In the genomic region with DNA sequence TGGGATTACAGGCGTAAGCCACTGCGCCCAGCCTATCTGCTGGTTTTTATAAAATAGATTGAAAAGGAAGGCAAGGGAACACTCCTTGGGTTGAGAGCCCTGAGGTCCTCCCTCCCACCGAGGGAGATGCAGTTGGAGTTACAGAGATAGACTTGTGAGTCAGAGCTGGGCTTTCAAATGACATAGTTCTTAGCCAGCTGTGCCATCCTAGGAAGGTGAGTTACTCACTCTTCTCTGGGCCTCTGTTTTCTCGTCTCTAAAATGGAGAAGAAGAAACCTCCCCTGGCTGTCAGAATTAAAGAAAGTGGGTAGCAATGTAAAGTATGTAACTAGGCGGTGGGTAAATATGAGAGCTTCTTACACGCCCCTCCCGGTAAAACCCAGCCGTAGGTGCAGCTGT, we compare ENCODE assay signal across 18 cellular contexts. TPM values are rescaled to one million over a fixed set of nuclear protein-coding genes. Genes with fewer than 3 reads are reported as not detected.
DNase-seq lines count a peak whose midpoint lies in the region; TF ChIP-seq lines count a peak whose summit lies in the region.
"Had no signal": no experiment of that assay in that cellular context is flagged by ENCODE, and none has a peak within 500 bp of the region (broad histone marks: within the 10 kb centered on the region; RNA-seq: fewer than 3 reads in every experiment).

No MANE protein-coding gene starts in this region.

- intact Hi-C loops in mammary epithelial cell (cut with micrococcal nuclease) = no loop called here

- dilution Hi-C loops in mammary epithelial cell (cut with HindIII; ENCODE audit: low sequenced_read_pairs) = no loop called here

- H3K4me3 Mint-ChIP-seq in HFFc6 = peak overlapping the region; percentile 53; the same call in 1 of the 2 replicates
- no peak overlapping the region for H3K4me3 Mint-ChIP-seq in chondrocyte (ENCODE audit: unreplicated experiment)
- H3K4me3 Mint-ChIP-seq: stimulated activated naive CD8-positive, alpha-beta T cell treated with anti-CD3 and anti-CD28 coated beads, Interleukin-15, Interleukin-2, amounts not matched to agents 100 ng/mL and 50 ng/mL, for 24 hours; T-helper 2 cell treated with Interferon-gamma antibody and Interleukin-4, amounts not matched to agents 5 μg/mL and 100 μg/mL, for 36 hours had no signal

- no peaks in the 10 kb centered on the region for H3K36me3 ChIP-seq in mammary epithelial cell (ENCODE audit: insufficient read depth, low read length)
- H3K36me3 ChIP-seq: prostate gland had no signal

- no TSS peak for BruUV-seq in mammary epithelial cell (replicated peaks; lab: Mats Ljungman, UMichigan)

- no peaks in the 10 kb centered on the region for H3K79me2 ChIP-seq in mammary epithelial cell (ENCODE audit: insufficient read depth, low read length)

- H2AFZ ChIP-seq in mammary epithelial cell (ENCODE audit: low read depth, low read length) = no peak overlapping the region

- DNase-seq in AG10803 (ENCODE audit: low read depth) (peak; percentile 56), HFFc6 (peak; percentile 67), mammary epithelial cell (peak; percentile 47), myocyte (ENCODE audit: low read depth) (peak; percentile 90), chondrocyte (ENCODE audit: low spot score) (no peak), NCI-H510A (lab: John Stamatoyannopoulos, UW) (no peak), NCI-H2081 treated with DMSO at 0.1 percent for 48 hours (lab: John Stamatoyannopoulos, UW) (no peak)
- DNase-seq in stimulated activated CD4-positive, alpha-beta T cell treated with anti-CD3 and anti-CD28 coated beads, Interleukin-2, amount 100 ng/mL, for 48 hours = no peak
- DNase-seq: activated CD4-positive, alpha-beta T cell treated with anti-CD3 and anti-CD28 coated beads, Interleukin-2, amount 50 U/mL, for 1 hour; NCI-H1048; NCI-H446; RPMI8226; stimulated activated CD4-positive, alpha-beta T cell treated with anti-CD3 and anti-CD28 coated beads, Interleukin-4, amount 100 ng/mL, for 24 hours had no signal

- CTCF ChIA-PET in mammary epithelial cell (lab: Charles Lee; ENCODE audit: low non-redundant PET) = no interaction called here

- peaks cover 6% of the 10 kb centered on the region for H3K4me1 ChIP-seq in mammary epithelial cell (ENCODE audit: insufficient read depth, low read length)

- no peak overlapping the region for H3K27ac ChIP-seq in mammary epithelial cell (ENCODE audit: insufficient read depth, low read depth, low read length)
- H3K27ac ChIP-seq: C4-2B, prostate gland had no signal

- 93% methylated on average over 8 of the region's 8 CpGs for WGBS in mammary epithelial cell (ENCODE audit: low coverage, missing lambda C conversion rate)

- H3K36me3 Mint-ChIP-seq in HFFc6 (ENCODE audit: low read depth) = peaks cover 35% of the 10 kb centered on the region
- H3K36me3 Mint-ChIP-seq in chondrocyte (ENCODE audit: low read depth) = peaks cover 4% of the 10 kb centered on the region

- no peak overlapping the region for H3K4me2 ChIP-seq in mammary epithelial cell (ENCODE audit: insufficient read depth, low read depth, low read length)

- no peaks in the 10 kb centered on the region for H4K20me1 ChIP-seq in mammary epithelial cell (ENCODE audit: insufficient read depth, low read length)

- H3K4me3 ChIP-seq in AG10803 (ENCODE audit: low read length) (no peak overlapping the region), mammary epithelial cell (replicated peaks in 1 of 3; ENCODE audit: insufficient read depth in 1 of 3, low read depth in 2 of 3, low read length in 3 of 3) (no peak overlapping the region)
- H3K4me3 ChIP-seq: prostate gland had no signal

- H3K27me3 Mint-ChIP-seq in HFFc6 (ENCODE audit: insufficient read depth) (peaks cover 5% of the 10 kb centered on the region), chondrocyte (ENCODE audit: low read depth) (no peaks in the 10 kb centered on the region)

- TF ChIP-seq CTCF in AG10803 (conservative IDR thresholded peaks at IDR 0.05; ENCODE audit: low read length) = no peak
- no peak for TF ChIP-seq CTCF in HFFc6 (IDR thresholded peaks at IDR 0.05)
- TF ChIP-seq CTCF in mammary epithelial cell (conservative IDR thresholded peaks at IDR 0.05 in 1 of 2, IDR thresholded peaks at IDR 0.05 in 1 of 2; ENCODE audit: extremely low read depth in 1 of 2, insufficient read depth in 1 of 2, low read depth in 1 of 2, low read length in 2 of 2) = no peak
- TF ChIP-seq CTCF in chondrocyte (IDR thresholded peaks at IDR 0.05) = no peak

- in situ Hi-C loops in mammary epithelial cell (cut with MboI; ENCODE audit: low sequenced_read_pairs in 2 of 2) = no loop called here

- H3K4me1 Mint-ChIP-seq in HFFc6 (ENCODE audit: low read depth) (peaks cover 38% of the 10 kb centered on the region), chondrocyte (ENCODE audit: low read depth) (peaks cover 35% of the 10 kb centered on the region)

- H3K27me3 ChIP-seq in mammary epithelial cell (ENCODE audit: insufficient read depth, low read length) = peaks cover 21% of the 10 kb centered on the region

- H3K9me3 Mint-ChIP-seq in HFFc6 (peaks cover 6% of the 10 kb centered on the region; the same call in 1 of the 2 replicates), chondrocyte (ENCODE audit: low read depth) (peaks cover 7% of the 10 kb centered on the region)

- H3K9me3 ChIP-seq in mammary epithelial cell (replicated peaks; ENCODE audit: insufficient read depth, low read length) = no peaks in the 10 kb centered on the region
- H3K9me3 ChIP-seq: prostate gland had no signal

- H3K9ac ChIP-seq in mammary epithelial cell (ENCODE audit: insufficient read depth, low read length) = no peak overlapping the region

- peak overlapping the region; percentile 69 for H3K27ac Mint-ChIP-seq in HFFc6
- H3K27ac Mint-ChIP-seq in chondrocyte (ENCODE audit: unreplicated experiment) = no peak overlapping the region
- H3K27ac Mint-ChIP-seq: stimulated activated naive CD8-positive, alpha-beta T cell treated with anti-CD3 and anti-CD28 coated beads, Interleukin-15, Interleukin-2, amounts not matched to agents 100 ng/mL and 50 ng/mL, for 24 hours; T-helper 2 cell treated with Interferon-gamma antibody and Interleukin-4, amounts not matched to agents 5 μg/mL and 100 μg/mL, for 36 hours had no signal

RNA-seq across cellular contexts. Expression of gene LRRFIP1, which starts 2.4 kb away (rescaled TPM):
- total RNA-seq in HFFc6 (2021; fragmentation: NEBNext Ultra II Directional; extraction: Animal tissue kit (Norgen Biotek cat#: 25700)) = 100 to 1,000 TPM in 4 of 6 experiments, 10 to 100 TPM in 2; 90.6 to 107 (median 102) TPM
- total RNA-seq in mammary epithelial cell (100 to 1,000 TPM in 1 of 2 donors, 10 to 100 TPM in 1; 69.8 to 188 TPM), myocyte (158 and 166 TPM in 2 replicates), chondrocyte (84.7 to 97.5 TPM (median 91.5 TPM) in 3 replicates)
- 71.9 TPM for polyA plus RNA-seq in mammary epithelial cell
- polyA minus RNA-seq in mammary epithelial cell = 58.4 TPM
- 113 TPM for polyA plus RNA-seq in myocyte (2012)

RNA-seq across cellular contexts. Expression of gene RAB17, which starts 39.2 kb away (rescaled TPM):
- total RNA-seq in HFFc6 (2021; fragmentation: NEBNext Ultra II Directional; extraction: Animal tissue kit (Norgen Biotek cat#: 25700)) = under 1 TPM in 4 of 6 experiments, not detected in 2; 0.13 to 0.36 (median 0.25) TPM
- total RNA-seq in mammary epithelial cell (1 to 10 TPM; 7.2 to 8.9 TPM), myocyte (0.42 and 5.3 TPM in 2 replicates), chondrocyte (0.25 to 0.95 TPM (median 0.68 TPM) in 3 replicates)
- 12.8 TPM for polyA plus RNA-seq in mammary epithelial cell
- 20.4 TPM for polyA minus RNA-seq in mammary epithelial cell
- 4.3 TPM for polyA plus RNA-seq in myocyte (2012)
- total RNA-seq: G401 had no signal

Comparison
In these comparisons a context has a peak if more than half of its experiments do, and no peak if none do; other contexts are left out.
1. DNase-seq: peak in AG10803 (single experiment), HFFc6 (single experiment), mammary epithelial cell (single experiment) and myocyte (single experiment); none in chondrocyte (single experiment), stimulated activated CD4-positive, alpha-beta T cell treated with anti-CD3 and anti-CD28 coated beads, Interleukin-2, amount 100 ng/mL, for 48 hours (0 of 2), NCI-H510A (single experiment) and NCI-H2081 treated with DMSO at 0.1 percent for 48 hours (single experiment).